Comparison of ENCODE assay signal across 22 cellular contexts in the genomic region with DNA sequence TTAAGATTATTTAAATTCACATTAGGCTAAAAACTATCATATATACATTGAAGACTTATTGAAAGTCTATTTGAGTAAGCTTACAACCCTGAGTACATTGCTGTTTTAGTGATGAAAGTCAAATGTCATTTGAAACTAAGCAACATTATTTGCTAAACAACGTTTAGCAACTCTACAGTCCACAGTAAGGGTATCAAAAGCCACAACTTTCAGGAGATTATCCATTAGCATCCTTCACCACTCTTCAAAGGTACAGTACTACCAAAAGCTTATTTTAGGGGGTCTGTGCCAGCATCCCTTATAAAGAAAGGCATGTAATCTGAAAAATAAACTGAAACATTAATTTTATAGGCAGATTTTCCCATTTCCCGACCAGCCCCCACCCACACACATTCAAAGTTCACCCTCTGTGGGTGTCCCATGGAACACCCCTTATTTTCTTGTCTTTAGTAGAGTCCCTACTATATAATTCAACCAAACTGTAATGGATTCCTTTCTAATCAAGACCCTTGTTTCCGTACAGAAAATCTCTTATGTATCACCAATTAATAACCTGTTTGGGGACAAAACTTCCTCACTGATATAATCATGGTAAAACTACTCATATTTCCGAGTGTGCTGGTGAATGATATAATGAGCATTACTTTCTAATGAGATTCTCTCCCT. TPM values are rescaled to one million over a fixed set of nuclear protein-coding genes. Genes with fewer than 3 reads are reported as not detected.
DNase-seq lines count a peak whose midpoint lies in the region; ATAC-seq lines count a peak whose summit lies in the region.
"Had no signal": no experiment of that assay in that cellular context is flagged by ENCODE, and none has a peak within 500 bp of the region (broad histone marks: within the 10 kb centered on the region; RNA-seq: fewer than 3 reads in every experiment).

No MANE protein-coding gene starts in this region.

- H2AFZ ChIP-seq in GM23248: no peak overlapping the region
- H2AFZ ChIP-seq: hepatocyte had no signal

- no peaks in the 10 kb centered on the region for H3K27me3 ChIP-seq in GM23248 (replicated peaks; ENCODE audit: insufficient read depth)
- H3K27me3 ChIP-seq: BLaER1, hepatocyte had no signal

- intact Hi-C loops in activated CD4-positive, alpha-beta T cell treated with anti-CD3 and anti-CD28 coated beads for 36 hours (cut with DNase I, micrococcal nuclease): loop anchor here (1.0 to 10.0 kb wide), 2 partner anchors 7 to 197 kb away; partner anchors contain the start of gene TMEM35B (in 1 of the 2)

- no peak overlapping the region for H3K4me3 Mint-ChIP-seq in activated CD4-positive, alpha-beta T cell treated with anti-CD3 and anti-CD28 coated beads for 36 hours
- H3K4me3 Mint-ChIP-seq in activated naive CD8-positive, alpha-beta T cell treated with anti-CD3 and anti-CD28 coated beads for 36 hours: peak overlapping the region; percentile 4
- H3K4me3 Mint-ChIP-seq in natural killer cell treated with Interleukin-12 subunit alpha and Interleukin-12 subunit beta and Interleukin-15 and Interleukin-18, amount 100 ng/mL, for 72 hours: peak overlapping the region; percentile 49
- H3K4me3 Mint-ChIP-seq: nephron had no signal

- POLR2A ChIA-PET in activated CD4-positive, alpha-beta T cell treated with anti-CD3 and anti-CD28 coated beads for 36 hours (lab: Charles Lee): interaction anchor here (1.0 to 1.8 kb wide), 5 partner anchors 8 to 197 kb away, joined by 5 to 23 read pairs (median 6); partner anchors contain the start of genes SFPQ and TMEM35B

- H3K4me3 ChIP-seq in GM23248: no peak overlapping the region
- H3K4me3 ChIP-seq: BLaER1, hepatocyte, psoas muscle, thoracic aorta had no signal

- H3K27ac Mint-ChIP-seq in activated CD4-positive, alpha-beta T cell treated with anti-CD3 and anti-CD28 coated beads for 36 hours: peak overlapping the region; percentile 68
- peak overlapping the region; percentile 83 for H3K27ac Mint-ChIP-seq in activated naive CD8-positive, alpha-beta T cell treated with anti-CD3 and anti-CD28 coated beads for 36 hours
- H3K27ac Mint-ChIP-seq in natural killer cell treated with Interleukin-12 subunit alpha and Interleukin-12 subunit beta and Interleukin-15 and Interleukin-18, amount 100 ng/mL, for 72 hours: peak overlapping the region; percentile 51 to 82

- no peaks in the 10 kb centered on the region for H3K27me3 Mint-ChIP-seq in activated CD4-positive, alpha-beta T cell treated with anti-CD3 and anti-CD28 coated beads for 36 hours
- no peaks in the 10 kb centered on the region for H3K27me3 Mint-ChIP-seq in activated naive CD8-positive, alpha-beta T cell treated with anti-CD3 and anti-CD28 coated beads for 36 hours
- no peaks in the 10 kb centered on the region for H3K27me3 Mint-ChIP-seq in natural killer cell treated with Interleukin-12 subunit alpha and Interleukin-12 subunit beta and Interleukin-15 and Interleukin-18, amount 100 ng/mL, for 72 hours

- peaks cover 94% of the 10 kb centered on the region for H3K79me2 ChIP-seq in GM23248 (ENCODE audit: insufficient read depth)

- H3K9ac ChIP-seq in GM23248: no peak overlapping the region
- H3K9ac ChIP-seq: BLaER1, SK-N-SH had no signal

- in situ Hi-C loops in GM23248 (cut with MboI): no loop called here

- H3K36me3 Mint-ChIP-seq in activated CD4-positive, alpha-beta T cell treated with anti-CD3 and anti-CD28 coated beads for 36 hours (ENCODE audit: low read depth): peaks cover 91% of the 10 kb centered on the region
- peaks cover 71% of the 10 kb centered on the region for H3K36me3 Mint-ChIP-seq in activated naive CD8-positive, alpha-beta T cell treated with anti-CD3 and anti-CD28 coated beads for 36 hours
- peaks cover 64% of the 10 kb centered on the region for H3K36me3 Mint-ChIP-seq in natural killer cell treated with Interleukin-12 subunit alpha and Interleukin-12 subunit beta and Interleukin-15 and Interleukin-18, amount 100 ng/mL, for 72 hours

- H3F3A ChIP-seq in GM23248 (ENCODE audit: insufficient read depth): peaks cover 100% of the 10 kb centered on the region

- peaks cover 29% of the 10 kb centered on the region for H3K4me1 ChIP-seq in GM23248 (ENCODE audit: insufficient read depth)

- H3K4me1 Mint-ChIP-seq in activated CD4-positive, alpha-beta T cell treated with anti-CD3 and anti-CD28 coated beads for 36 hours: peaks cover 87% of the 10 kb centered on the region
- H3K4me1 Mint-ChIP-seq in activated naive CD8-positive, alpha-beta T cell treated with anti-CD3 and anti-CD28 coated beads for 36 hours: peaks cover 77% of the 10 kb centered on the region
- peaks cover 55 to 70% of the 10 kb centered on the region in 2 donors for H3K4me1 Mint-ChIP-seq in natural killer cell treated with Interleukin-12 subunit alpha and Interleukin-12 subunit beta and Interleukin-15 and Interleukin-18, amount 100 ng/mL, for 72 hours (ENCODE audit: low read depth in 2 of 2)

- no peaks in the 10 kb centered on the region for H3K9me3 Mint-ChIP-seq in activated CD4-positive, alpha-beta T cell treated with anti-CD3 and anti-CD28 coated beads for 36 hours (ENCODE audit: low read depth)
- no peaks in the 10 kb centered on the region for H3K9me3 Mint-ChIP-seq in activated naive CD8-positive, alpha-beta T cell treated with anti-CD3 and anti-CD28 coated beads for 36 hours
- H3K9me3 Mint-ChIP-seq in natural killer cell treated with Interleukin-12 subunit alpha and Interleukin-12 subunit beta and Interleukin-15 and Interleukin-18, amount 100 ng/mL, for 72 hours: no peaks in the 10 kb centered on the region
- H3K9me3 Mint-ChIP-seq: nephron had no signal

- H3K27ac ChIP-seq in GM23248 (peak overlapping the region; percentile 22; the same call in 1 of the 2 replicates), substantia nigra (ENCODE audit: low read depth, low read length, poor library complexity, severe bottlenecking) (no peak overlapping the region)
- H3K27ac ChIP-seq: BLaER1, hepatocyte, psoas muscle, thoracic aorta had no signal

- DNase-seq in activated CD4-positive, alpha-beta T cell treated with anti-CD3 and anti-CD28 coated beads for 36 hours: no peak
- no peak for DNase-seq in activated CD4-positive, alpha-beta T cell treated with anti-CD3 and anti-CD28 coated beads for 4 hours
- DNase-seq in GM23248 (no peak), substantia nigra (lab: John Stamatoyannopoulos, UW) (no peak)
- DNase-seq in activated naive CD8-positive, alpha-beta T cell treated with anti-CD3 and anti-CD28 coated beads for 36 hours: no peak
- DNase-seq in natural killer cell treated with Interleukin-12 subunit alpha and Interleukin-12 subunit beta and Interleukin-15 and Interleukin-18, amount 100 ng/mL, for 72 hours (ENCODE audit: low spot score): no peak
- no peak for DNase-seq in stimulated activated CD4-positive, alpha-beta T cell treated with anti-CD3 and anti-CD28 coated beads, Interleukin-2, amount 100 ng/mL, for 48 hours
- DNase-seq: aorta; DMS53; kidney; mammary epithelial cell; NCI-H187; NCI-H446; psoas muscle; SK-N-SH; small intestine; stimulated activated CD4-positive, alpha-beta T cell treated with anti-CD3 and anti-CD28 coated beads, Interleukin-4, amount 100 ng/mL, for 4 hours had no signal

- H3K9me3 ChIP-seq in GM23248 (ENCODE audit: low read depth): no peaks in the 10 kb centered on the region
- H3K9me3 ChIP-seq: BLaER1, psoas muscle, SK-N-SH, thoracic aorta had no signal

- H4K20me1 ChIP-seq in GM23248 (ENCODE audit: insufficient read depth): peaks cover 37% of the 10 kb centered on the region

- no peak for ATAC-seq in activated CD4-positive, alpha-beta T cell treated with anti-CD3 and anti-CD28 coated beads for 36 hours
- no peak for ATAC-seq in natural killer cell treated with Interleukin-12 subunit alpha and Interleukin-12 subunit beta and Interleukin-15 and Interleukin-18, amount 100 ng/mL, for 72 hours
- ATAC-seq in HG02678 (IDR thresholded peaks at IDR 0.05; ENCODE audit: unreplicated experiment): no peak
- ATAC-seq: psoas muscle had no signal

- H3K4me2 ChIP-seq in GM23248 (ENCODE audit: unreplicated experiment): no peak overlapping the region
- H3K4me2 ChIP-seq: BLaER1, hepatocyte, SK-N-SH had no signal

- peaks cover 98% of the 10 kb centered on the region for H3K36me3 ChIP-seq in GM23248 (ENCODE audit: low read depth)

- H3K9me2 ChIP-seq in GM23248 (ENCODE audit: insufficient read depth): no peaks in the 10 kb centered on the region
- H3K9me2 ChIP-seq: SK-N-SH had no signal

- CTCF ChIA-PET in activated CD4-positive, alpha-beta T cell treated with anti-CD3 and anti-CD28 coated beads for 36 hours (lab: Charles Lee): interaction anchor here (0.7 kb wide), 1 partner anchor 11 kb away, joined by 3 read pairs; the partner anchor contains the start of gene SFPQ

- WGBS in GM23248 (ENCODE audit: low coverage in 1 of 2, low lambda C conversion rate in 2 of 2, missing lambda C conversion rate in 2 of 2), 2 experiments: 38 to 42% methylated on average over 4 of the region's 4 CpGs

RNA-seq across cellular contexts. Expression of gene SFPQ, which starts 11.0 kb away (rescaled TPM):
- 100 to 1,000 TPM; 350 to 389 TPM for total RNA-seq in activated CD4-positive, alpha-beta T cell treated with anti-CD3 and anti-CD28 coated beads for 36 hours
- 104 and 129 TPM in 2 replicates for total RNA-seq in GM23248 (2014; rRNA removed; shearing (Covaris generic))
- polyA plus RNA-seq in GM23248 (2016; fragmentation: Nextera tagmentation; extraction: Ambion mirVana): 52.3 and 60.5 TPM in 2 replicates
- 100 to 1,000 TPM; 423 to 440 TPM for total RNA-seq in activated naive CD8-positive, alpha-beta T cell treated with anti-CD3 and anti-CD28 coated beads for 36 hours
- 100 to 1,000 TPM; 334 to 364 TPM for total RNA-seq in natural killer cell treated with Interleukin-12 subunit alpha and Interleukin-12 subunit beta and Interleukin-15 and Interleukin-18, amount 100 ng/mL, for 72 hours
